In the genomic region with DNA sequence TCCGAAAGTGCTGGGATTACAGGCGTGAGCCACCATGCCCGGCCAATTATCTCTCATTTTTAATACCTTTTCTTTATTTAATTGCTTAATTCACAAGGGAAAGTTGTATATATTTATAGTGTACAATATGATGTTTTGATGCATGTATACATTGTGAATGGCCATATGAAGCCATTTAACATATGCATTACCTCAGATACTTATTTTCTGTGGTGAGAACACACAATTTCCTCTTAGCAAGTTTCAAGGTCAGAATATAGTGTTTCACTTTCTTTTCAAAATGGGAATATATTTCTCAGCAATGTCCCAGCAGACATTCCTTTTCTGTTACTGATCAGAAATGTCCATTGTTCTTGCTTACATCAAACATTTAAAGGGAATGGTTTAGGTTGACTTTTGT, we compare ENCODE assay signal across 30 cellular contexts.
"Had no signal": no experiment of that assay in that cellular context is flagged by ENCODE, and none has a peak within 500 bp of the region (broad histone marks: within the 10 kb centered on the region; RNA-seq: fewer than 3 reads in every experiment).

No MANE protein-coding gene starts in this region.

- ATAC-seq: Panc1, Right ventricle myocardium inferior, SK-N-SH treated with all-trans-retinoic acid at 6 μM for 48 hours, T-cell had no signal

- DNase-seq: Karpas-422, KBM-7, NCI-H1092, NCI-H1105, NCI-H1417 treated with DMSO at 0.1 percent for 48 hours, NCI-H1436 treated with DMSO at 0.1 percent for 48 hours, NCI-H1694 treated with DMSO at 0.1 percent for 48 hours, NCI-H187 treated with DMSO at 0.1 percent for 48 hours, NCI-H2029, NCI-H2081, NCI-H2171, NCI-H226, NCI-H446 treated with DMSO at 0.1 percent for 48 hours, NCI-H510A, NCI-H524, NCI-H526, NCI-H69, NCI-H748 treated with DMSO at 0.1 percent for 48 hours, NCI-H82, PC-9, SHP77, SIG-M5, SJCRH30, T-cell had no signal

- H3K36me3 ChIP-seq: SJCRH30 had no signal

- H3K4me3 ChIP-seq: PC-9, SJCRH30, SK-N-MC had no signal

- H3K27ac ChIP-seq: KMS-11, PC-9, RWPE1, SJCRH30, SK-N-MC had no signal

- H3K27me3 Mint-ChIP-seq: T-cell had no signal

- H3K9ac ChIP-seq: KMS-11 had no signal

- H3K4me1 ChIP-seq: SJCRH30 had no signal

- H3K4me3 Mint-ChIP-seq: T-cell had no signal

- H3K27ac Mint-ChIP-seq: T-cell had no signal

- H3K4me2 ChIP-seq: KMS-11, PC-9 had no signal

- H3K27me3 ChIP-seq: SJCRH30 had no signal

- H3K4me1 Mint-ChIP-seq: T-cell had no signal

- H2AFZ ChIP-seq: PC-9 had no signal

- H3K36me3 Mint-ChIP-seq: T-cell had no signal

- H3K9me3 ChIP-seq: SJCRH30 had no signal
